1 cellular context compared by ENCODE assay signal in the genomic region with DNA sequence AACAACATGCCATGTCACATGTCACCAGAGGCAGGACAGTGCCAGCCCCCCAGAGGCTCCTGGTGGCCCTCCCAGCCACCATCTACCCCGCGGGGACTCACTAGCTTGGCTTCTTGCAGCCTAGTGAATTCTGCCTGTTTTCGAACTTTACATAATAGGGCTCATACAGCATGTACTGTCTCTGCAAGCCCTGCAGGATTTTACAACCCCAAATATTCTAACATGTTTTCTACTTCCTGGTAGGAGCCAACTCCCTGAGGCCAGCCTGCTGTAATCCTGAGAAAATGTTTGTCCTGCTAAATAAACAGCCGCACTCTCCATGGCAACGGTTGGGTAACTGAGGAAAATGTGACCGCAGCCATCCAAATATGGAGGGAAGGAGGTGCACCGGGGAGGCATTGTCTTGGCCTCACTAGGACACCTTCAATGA.
TF ChIP-seq lines count a peak whose summit lies in the region.

No MANE protein-coding gene starts in this region.

TF ChIP-seq in HepG2, 621 proteins besides CTCF, POLR2A, EP300 and RAD21 (continued from another document and continues in another):
- TF ChIP-seq, protein P1, sequence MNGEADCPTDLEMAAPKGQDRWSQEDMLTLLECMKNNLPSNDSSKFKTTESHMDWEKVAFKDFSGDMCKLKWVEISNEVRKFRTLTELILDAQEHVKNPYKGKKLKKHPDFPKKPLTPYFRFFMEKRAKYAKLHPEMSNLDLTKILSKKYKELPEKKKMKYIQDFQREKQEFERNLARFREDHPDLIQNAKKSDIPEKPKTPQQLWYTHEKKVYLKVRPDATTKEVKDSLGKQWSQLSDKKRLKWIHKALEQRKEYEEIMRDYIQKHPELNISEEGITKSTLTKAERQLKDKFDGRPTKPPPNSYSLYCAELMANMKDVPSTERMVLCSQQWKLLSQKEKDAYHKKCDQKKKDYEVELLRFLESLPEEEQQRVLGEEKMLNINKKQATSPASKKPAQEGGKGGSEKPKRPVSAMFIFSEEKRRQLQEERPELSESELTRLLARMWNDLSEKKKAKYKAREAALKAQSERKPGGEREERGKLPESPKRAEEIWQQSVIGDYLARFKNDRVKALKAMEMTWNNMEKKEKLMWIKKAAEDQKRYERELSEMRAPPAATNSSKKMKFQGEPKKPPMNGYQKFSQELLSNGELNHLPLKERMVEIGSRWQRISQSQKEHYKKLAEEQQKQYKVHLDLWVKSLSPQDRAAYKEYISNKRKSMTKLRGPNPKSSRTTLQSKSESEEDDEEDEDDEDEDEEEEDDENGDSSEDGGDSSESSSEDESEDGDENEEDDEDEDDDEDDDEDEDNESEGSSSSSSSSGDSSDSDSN (CRISPR knock-in tag; IDR thresholded peaks at IDR 0.05): 0 out of 2 replicates have a peak, but pooled peaks have one; percentile 22
- TF ChIP-seq HOXA5 (CRISPR knock-in tag; IDR thresholded peaks at IDR 0.05) (peak; percentile 49; the same call in 1 of the 2 replicates), ZNF572 (CRISPR knock-in tag; IDR thresholded peaks at IDR 0.05) (no peak), ZNF501 (CRISPR knock-in tag; IDR thresholded peaks at IDR 0.05) (no peak; the same call in 1 of the 2 replicates), KLF11 (CRISPR knock-in tag; IDR thresholded peaks at IDR 0.05) (no peak), MEIS2 (CRISPR knock-in tag; IDR thresholded peaks at IDR 0.05) (0 out of 2 replicates have a peak, but pooled peaks have one; percentile 39), ZNF672 (CRISPR knock-in tag; IDR thresholded peaks at IDR 0.05) (no peak), NFE2 (CRISPR knock-in tag; IDR thresholded peaks at IDR 0.05) (no peak), ZNF451 (CRISPR knock-in tag; IDR thresholded peaks at IDR 0.05) (no peak), EHMT2 (IDR thresholded peaks at IDR 0.05; ENCODE audit: borderline replicate concordance, low read depth, low read length) (peak; percentile 2; the same call in 1 of the 2 replicates), FOXA3 (CRISPR knock-in tag; IDR thresholded peaks at IDR 0.05) (peak; percentile 98), ZBTB7A (CRISPR knock-in tag; IDR thresholded peaks at IDR 0.05) (no peak), ZNF530 (CRISPR knock-in tag; IDR thresholded peaks at IDR 0.05; ENCODE audit: low read depth) (no peak), ATF1 (CRISPR knock-in tag; IDR thresholded peaks at IDR 0.05) (no peak), KAT7 (CRISPR knock-in tag; IDR thresholded peaks at IDR 0.05; ENCODE audit: borderline replicate concordance) (peak; percentile 33; the same call in 1 of the 2 replicates), NFYB (CRISPR knock-in tag; IDR thresholded peaks at IDR 0.05) (no peak), HCFC1 (IDR thresholded peaks at IDR 0.05; ENCODE audit: low read depth, low read length) (no peak), MAFG (CRISPR knock-in tag; IDR thresholded peaks at IDR 0.05) (no peak), GABPA (IDR thresholded peaks at IDR 0.05; ENCODE audit: low read depth, low read length) (no peak), GABPA (CRISPR knock-in tag; IDR thresholded peaks at IDR 0.05; ENCODE audit: low read depth) (0 out of 2 replicates have a peak, but pooled peaks have one; percentile 19), ZFAT (CRISPR knock-in tag; conservative IDR thresholded peaks at IDR 0.05) (no peak), KDM2A (CRISPR knock-in tag; IDR thresholded peaks at IDR 0.05; ENCODE audit: borderline replicate concordance, low read depth) (no peak; the same call in 1 of the 2 replicates), ZNF367 (CRISPR knock-in tag; IDR thresholded peaks at IDR 0.05; ENCODE audit: borderline replicate concordance) (no peak), HMG20B (CRISPR knock-in tag; conservative IDR thresholded peaks at IDR 0.05) (0 out of 2 replicates have a peak, but pooled peaks have one; percentile 53), KMT2A (CRISPR knock-in tag; IDR thresholded peaks at IDR 0.05) (peak; percentile 40; the same call in 1 of the 2 replicates), GATAD2A (CRISPR knock-in tag; IDR thresholded peaks at IDR 0.05) (peak; percentile 65), ZNF615 (CRISPR knock-in tag; IDR thresholded peaks at IDR 0.05; ENCODE audit: borderline replicate concordance) (no peak), NPAS2 (CRISPR knock-in tag; IDR thresholded peaks at IDR 0.05; ENCODE audit: borderline replicate concordance) (no peak), ZNF138 (CRISPR knock-in tag; IDR thresholded peaks at IDR 0.05; ENCODE audit: low read depth) (no peak), TRIM24 (CRISPR knock-in tag; IDR thresholded peaks at IDR 0.05) (no peak), ATF7-NPFF (CRISPR knock-in tag; IDR thresholded peaks at IDR 0.05; ENCODE audit: low read depth) (no peak), ZNF772 (CRISPR knock-in tag; IDR thresholded peaks at IDR 0.05) (peak; percentile 44; the same call in 1 of the 2 replicates), ZSCAN30 (CRISPR knock-in tag; IDR thresholded peaks at IDR 0.05) (no peak), BORCS8-MEF2B (CRISPR knock-in tag; IDR thresholded peaks at IDR 0.05) (0 out of 2 replicates have a peak, but pooled peaks have one; percentile 52), NRL (CRISPR knock-in tag; IDR thresholded peaks at IDR 0.05; ENCODE audit: borderline replicate concordance) (no peak), ZNF326 (CRISPR knock-in tag; IDR thresholded peaks at IDR 0.05; ENCODE audit: borderline replicate concordance) (no peak), DMAP1 (CRISPR knock-in tag; IDR thresholded peaks at IDR 0.05) (no peak)
- TF ChIP-seq, protein P2, sequence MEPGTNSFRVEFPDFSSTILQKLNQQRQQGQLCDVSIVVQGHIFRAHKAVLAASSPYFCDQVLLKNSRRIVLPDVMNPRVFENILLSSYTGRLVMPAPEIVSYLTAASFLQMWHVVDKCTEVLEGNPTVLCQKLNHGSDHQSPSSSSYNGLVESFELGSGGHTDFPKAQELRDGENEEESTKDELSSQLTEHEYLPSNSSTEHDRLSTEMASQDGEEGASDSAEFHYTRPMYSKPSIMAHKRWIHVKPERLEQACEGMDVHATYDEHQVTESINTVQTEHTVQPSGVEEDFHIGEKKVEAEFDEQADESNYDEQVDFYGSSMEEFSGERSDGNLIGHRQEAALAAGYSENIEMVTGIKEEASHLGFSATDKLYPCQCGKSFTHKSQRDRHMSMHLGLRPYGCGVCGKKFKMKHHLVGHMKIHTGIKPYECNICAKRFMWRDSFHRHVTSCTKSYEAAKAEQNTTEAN (CRISPR knock-in tag; conservative IDR thresholded peaks at IDR 0.05): peak; percentile 44; the same call in 1 of the 2 replicates
- TF ChIP-seq, protein P3, sequence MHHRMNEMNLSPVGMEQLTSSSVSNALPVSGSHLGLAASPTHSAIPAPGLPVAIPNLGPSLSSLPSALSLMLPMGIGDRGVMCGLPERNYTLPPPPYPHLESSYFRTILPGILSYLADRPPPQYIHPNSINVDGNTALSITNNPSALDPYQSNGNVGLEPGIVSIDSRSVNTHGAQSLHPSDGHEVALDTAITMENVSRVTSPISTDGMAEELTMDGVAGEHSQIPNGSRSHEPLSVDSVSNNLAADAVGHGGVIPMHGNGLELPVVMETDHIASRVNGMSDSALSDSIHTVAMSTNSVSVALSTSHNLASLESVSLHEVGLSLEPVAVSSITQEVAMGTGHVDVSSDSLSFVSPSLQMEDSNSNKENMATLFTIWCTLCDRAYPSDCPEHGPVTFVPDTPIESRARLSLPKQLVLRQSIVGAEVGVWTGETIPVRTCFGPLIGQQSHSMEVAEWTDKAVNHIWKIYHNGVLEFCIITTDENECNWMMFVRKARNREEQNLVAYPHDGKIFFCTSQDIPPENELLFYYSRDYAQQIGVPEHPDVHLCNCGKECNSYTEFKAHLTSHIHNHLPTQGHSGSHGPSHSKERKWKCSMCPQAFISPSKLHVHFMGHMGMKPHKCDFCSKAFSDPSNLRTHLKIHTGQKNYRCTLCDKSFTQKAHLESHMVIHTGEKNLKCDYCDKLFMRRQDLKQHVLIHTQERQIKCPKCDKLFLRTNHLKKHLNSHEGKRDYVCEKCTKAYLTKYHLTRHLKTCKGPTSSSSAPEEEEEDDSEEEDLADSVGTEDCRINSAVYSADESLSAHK (CRISPR knock-in tag; IDR thresholded peaks at IDR 0.05; ENCODE audit: borderline replicate concordance): no peak
- TF ChIP-seq, protein P4, sequence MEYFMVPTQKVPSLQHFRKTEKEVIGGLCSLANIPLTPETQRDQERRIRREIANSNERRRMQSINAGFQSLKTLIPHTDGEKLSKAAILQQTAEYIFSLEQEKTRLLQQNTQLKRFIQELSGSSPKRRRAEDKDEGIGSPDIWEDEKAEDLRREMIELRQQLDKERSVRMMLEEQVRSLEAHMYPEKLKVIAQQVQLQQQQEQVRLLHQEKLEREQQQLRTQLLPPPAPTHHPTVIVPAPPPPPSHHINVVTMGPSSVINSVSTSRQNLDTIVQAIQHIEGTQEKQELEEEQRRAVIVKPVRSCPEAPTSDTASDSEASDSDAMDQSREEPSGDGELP (IDR thresholded peaks at IDR 0.05; ENCODE audit: borderline replicate concordance, low read depth): peak; percentile 41; the same call in 1 of the 2 replicates
- TF ChIP-seq, protein P5, sequence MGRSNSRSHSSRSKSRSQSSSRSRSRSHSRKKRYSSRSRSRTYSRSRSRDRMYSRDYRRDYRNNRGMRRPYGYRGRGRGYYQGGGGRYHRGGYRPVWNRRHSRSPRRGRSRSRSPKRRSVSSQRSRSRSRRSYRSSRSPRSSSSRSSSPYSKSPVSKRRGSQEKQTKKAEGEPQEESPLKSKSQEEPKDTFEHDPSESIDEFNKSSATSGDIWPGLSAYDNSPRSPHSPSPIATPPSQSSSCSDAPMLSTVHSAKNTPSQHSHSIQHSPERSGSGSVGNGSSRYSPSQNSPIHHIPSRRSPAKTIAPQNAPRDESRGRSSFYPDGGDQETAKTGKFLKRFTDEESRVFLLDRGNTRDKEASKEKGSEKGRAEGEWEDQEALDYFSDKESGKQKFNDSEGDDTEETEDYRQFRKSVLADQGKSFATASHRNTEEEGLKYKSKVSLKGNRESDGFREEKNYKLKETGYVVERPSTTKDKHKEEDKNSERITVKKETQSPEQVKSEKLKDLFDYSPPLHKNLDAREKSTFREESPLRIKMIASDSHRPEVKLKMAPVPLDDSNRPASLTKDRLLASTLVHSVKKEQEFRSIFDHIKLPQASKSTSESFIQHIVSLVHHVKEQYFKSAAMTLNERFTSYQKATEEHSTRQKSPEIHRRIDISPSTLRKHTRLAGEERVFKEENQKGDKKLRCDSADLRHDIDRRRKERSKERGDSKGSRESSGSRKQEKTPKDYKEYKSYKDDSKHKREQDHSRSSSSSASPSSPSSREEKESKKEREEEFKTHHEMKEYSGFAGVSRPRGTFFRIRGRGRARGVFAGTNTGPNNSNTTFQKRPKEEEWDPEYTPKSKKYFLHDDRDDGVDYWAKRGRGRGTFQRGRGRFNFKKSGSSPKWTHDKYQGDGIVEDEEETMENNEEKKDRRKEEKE (IDR thresholded peaks at IDR 0.05): no peak
- TF ChIP-seq, protein P6, sequence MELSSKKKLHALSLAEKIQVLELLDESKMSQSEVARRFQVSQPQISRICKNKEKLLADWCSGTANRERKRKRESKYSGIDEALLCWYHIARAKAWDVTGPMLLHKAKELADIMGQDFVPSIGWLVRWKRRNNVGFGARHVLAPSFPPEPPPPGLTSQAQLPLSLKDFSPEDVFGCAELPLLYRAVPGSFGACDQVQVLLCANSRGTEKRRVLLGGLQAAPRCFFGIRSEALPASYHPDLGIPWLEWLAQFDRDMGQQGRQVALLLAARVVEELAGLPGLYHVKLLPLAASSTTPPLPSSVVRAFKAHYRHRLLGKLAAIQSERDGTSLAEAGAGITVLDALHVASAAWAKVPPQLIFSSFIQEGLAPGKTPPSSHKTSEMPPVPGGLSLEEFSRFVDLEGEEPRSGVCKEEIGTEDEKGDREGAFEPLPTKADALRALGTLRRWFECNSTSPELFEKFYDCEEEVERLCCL (CRISPR knock-in tag; IDR thresholded peaks at IDR 0.05; ENCODE audit: borderline replicate concordance): no peak
- TF ChIP-seq, protein P7, sequence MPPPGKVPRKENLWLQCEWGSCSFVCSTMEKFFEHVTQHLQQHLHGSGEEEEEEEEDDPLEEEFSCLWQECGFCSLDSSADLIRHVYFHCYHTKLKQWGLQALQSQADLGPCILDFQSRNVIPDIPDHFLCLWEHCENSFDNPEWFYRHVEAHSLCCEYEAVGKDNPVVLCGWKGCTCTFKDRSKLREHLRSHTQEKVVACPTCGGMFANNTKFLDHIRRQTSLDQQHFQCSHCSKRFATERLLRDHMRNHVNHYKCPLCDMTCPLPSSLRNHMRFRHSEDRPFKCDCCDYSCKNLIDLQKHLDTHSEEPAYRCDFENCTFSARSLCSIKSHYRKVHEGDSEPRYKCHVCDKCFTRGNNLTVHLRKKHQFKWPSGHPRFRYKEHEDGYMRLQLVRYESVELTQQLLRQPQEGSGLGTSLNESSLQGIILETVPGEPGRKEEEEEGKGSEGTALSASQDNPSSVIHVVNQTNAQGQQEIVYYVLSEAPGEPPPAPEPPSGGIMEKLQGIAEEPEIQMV (CRISPR knock-in tag; IDR thresholded peaks at IDR 0.05; ENCODE audit: low read depth): 0 out of 2 replicates have a peak, but pooled peaks have one; percentile 21
- TF ChIP-seq, protein P8, sequence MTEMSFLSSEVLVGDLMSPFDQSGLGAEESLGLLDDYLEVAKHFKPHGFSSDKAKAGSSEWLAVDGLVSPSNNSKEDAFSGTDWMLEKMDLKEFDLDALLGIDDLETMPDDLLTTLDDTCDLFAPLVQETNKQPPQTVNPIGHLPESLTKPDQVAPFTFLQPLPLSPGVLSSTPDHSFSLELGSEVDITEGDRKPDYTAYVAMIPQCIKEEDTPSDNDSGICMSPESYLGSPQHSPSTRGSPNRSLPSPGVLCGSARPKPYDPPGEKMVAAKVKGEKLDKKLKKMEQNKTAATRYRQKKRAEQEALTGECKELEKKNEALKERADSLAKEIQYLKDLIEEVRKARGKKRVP (CRISPR knock-in tag; IDR thresholded peaks at IDR 0.05): peak in 1 of 2 experiments; percentile 94; a peak in 2 of 4 replicates
- TF ChIP-seq, protein P9, sequence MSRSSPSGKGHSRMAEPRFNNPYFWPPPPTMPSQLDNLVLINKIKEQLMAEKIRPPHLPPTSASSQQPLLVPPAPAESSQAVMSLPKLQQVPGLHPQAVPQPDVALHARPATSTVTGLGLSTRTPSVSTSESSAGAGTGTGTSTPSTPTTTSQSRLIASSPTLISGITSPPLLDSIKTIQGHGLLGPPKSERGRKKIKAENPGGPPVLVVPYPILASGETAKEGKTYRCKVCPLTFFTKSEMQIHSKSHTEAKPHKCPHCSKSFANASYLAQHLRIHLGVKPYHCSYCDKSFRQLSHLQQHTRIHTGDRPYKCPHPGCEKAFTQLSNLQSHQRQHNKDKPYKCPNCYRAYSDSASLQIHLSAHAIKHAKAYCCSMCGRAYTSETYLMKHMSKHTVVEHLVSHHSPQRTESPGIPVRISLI (CRISPR knock-in tag; IDR thresholded peaks at IDR 0.05; ENCODE audit: borderline replicate concordance): no peak
- TF ChIP-seq, protein P10, sequence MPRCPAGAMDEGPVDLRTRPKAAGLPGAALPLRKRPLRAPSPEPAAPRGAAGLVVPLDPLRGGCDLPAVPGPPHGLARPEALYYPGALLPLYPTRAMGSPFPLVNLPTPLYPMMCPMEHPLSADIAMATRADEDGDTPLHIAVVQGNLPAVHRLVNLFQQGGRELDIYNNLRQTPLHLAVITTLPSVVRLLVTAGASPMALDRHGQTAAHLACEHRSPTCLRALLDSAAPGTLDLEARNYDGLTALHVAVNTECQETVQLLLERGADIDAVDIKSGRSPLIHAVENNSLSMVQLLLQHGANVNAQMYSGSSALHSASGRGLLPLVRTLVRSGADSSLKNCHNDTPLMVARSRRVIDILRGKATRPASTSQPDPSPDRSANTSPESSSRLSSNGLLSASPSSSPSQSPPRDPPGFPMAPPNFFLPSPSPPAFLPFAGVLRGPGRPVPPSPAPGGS (CRISPR knock-in tag; IDR thresholded peaks at IDR 0.05): peak; percentile 59; the same call in 1 of the 2 replicates
